8 cellular contexts compared by ENCODE assay signal in the genomic region with DNA sequence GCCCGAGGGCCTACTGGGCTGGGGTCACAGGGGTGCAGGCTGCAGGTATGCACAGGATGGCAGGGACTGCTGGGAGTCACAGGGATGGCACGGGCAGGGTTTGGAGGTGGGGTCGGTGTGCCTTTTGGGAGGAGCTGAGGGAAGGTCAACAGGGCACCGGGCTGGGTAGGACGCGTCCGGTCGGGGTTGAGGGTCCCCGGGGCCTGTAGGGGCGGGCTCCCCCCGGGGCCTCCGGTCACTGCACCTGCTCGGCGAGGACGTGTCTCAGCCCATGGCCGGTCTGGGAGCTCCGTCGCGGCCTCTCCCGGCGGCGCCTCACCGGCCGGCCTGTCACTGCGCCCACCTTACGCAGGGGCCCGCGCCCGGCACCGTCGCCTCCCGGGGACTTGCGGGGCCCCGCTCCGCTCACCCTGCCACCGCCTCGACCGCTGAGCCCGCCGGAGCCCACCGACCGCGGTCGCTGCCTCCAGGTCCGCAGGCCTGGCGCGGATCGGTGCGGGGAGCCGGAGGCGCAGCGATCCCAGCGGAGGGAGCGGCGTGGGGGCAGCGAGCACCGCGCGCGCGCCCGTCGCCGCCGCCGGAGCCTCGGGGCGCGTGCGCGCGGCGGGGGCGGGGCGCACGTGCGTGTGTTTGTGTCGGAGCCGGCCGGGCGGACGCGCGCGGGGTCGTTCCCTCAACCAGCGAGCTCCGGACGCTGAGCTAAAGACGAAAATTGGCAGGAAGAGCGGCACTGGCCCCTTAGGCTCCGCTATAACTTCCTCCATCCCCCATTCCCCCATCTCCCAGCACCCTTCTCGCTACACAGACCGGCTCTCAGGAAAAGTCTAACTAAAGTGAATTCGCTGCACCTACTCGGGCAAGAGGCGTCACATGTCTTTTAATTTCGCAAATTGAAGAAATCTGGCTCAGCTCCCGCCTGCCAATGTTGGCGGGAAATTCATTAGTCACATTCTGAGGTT. TPM values are rescaled to one million over a fixed set of nuclear protein-coding genes. Genes with fewer than 3 reads are reported as not detected.
A peak's percentile ranks its signal among the peaks of the same experiment; 100 is the strongest.
DNase-seq lines count a peak whose midpoint lies in the region; ATAC-seq, FAIRE-seq and TF ChIP-seq lines count a peak whose summit lies in the region.

A gene with protein sequence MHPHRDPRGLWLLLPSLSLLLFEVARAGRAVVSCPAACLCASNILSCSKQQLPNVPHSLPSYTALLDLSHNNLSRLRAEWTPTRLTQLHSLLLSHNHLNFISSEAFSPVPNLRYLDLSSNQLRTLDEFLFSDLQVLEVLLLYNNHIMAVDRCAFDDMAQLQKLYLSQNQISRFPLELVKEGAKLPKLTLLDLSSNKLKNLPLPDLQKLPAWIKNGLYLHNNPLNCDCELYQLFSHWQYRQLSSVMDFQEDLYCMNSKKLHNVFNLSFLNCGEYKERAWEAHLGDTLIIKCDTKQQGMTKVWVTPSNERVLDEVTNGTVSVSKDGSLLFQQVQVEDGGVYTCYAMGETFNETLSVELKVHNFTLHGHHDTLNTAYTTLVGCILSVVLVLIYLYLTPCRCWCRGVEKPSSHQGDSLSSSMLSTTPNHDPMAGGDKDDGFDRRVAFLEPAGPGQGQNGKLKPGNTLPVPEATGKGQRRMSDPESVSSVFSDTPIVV (minus strand): TSS at position 552 of the 959 bp plus-strand sequence. CDS start 815 bp downstream, outside the sequence.

- H3K36me3 Mint-ChIP-seq in activated naive CD8-positive, alpha-beta T cell treated with anti-CD3 and anti-CD28 coated beads, Interleukin-2, amount 50 U/mL, for 24 hours (ENCODE audit: low read depth), result no peaks in the 10 kb centered on the region

- peaks cover 0 to 19% of the 10 kb centered on the region in 2 donors for H3K4me1 ChIP-seq in right atrium auricular region

- DNase-seq in GM12891 (ENCODE audit: insufficient read length, low spot score) (peak; percentile 79), HL-60 (ENCODE audit: low read depth in 1 of 2, low spot score in 1 of 2) (peak in 1 of 2 experiments; percentile 49), right atrium auricular region (ENCODE audit: low spot score) (no peak), retina (peak; percentile 68), cerebellar cortex (ENCODE audit: low spot score) (no peak)
- DNase-seq in activated naive CD8-positive, alpha-beta T cell treated with anti-CD3 and anti-CD28 coated beads, Interleukin-2, amount 50 U/mL, for 24 hours, result peak; percentile 68

- H3K4me1 Mint-ChIP-seq in activated naive CD8-positive, alpha-beta T cell treated with anti-CD3 and anti-CD28 coated beads, Interleukin-2, amount 50 U/mL, for 24 hours, result peaks cover 41% of the 10 kb centered on the region

- H3K4me3 ChIP-seq in HL-60 (replicated peaks; ENCODE audit: insufficient read depth, low read length), result peak within 1 kb of the TSS; percentile 53
- H3K4me3 ChIP-seq in right atrium auricular region, result peak within 1 kb of the TSS; percentile 69 to 77

- H3K27me3 ChIP-seq in HL-60 (ENCODE audit: insufficient read depth, poor library complexity, severe bottlenecking) (no peaks in the 10 kb centered on the region), right atrium auricular region (no peaks in the 10 kb centered on the region)

- no peaks in the 10 kb centered on the region for H3K36me3 ChIP-seq in right atrium auricular region

- H3K9me3 ChIP-seq in right atrium auricular region, result no peaks in the 10 kb centered on the region

- H3K27me3 Mint-ChIP-seq in activated naive CD8-positive, alpha-beta T cell treated with anti-CD3 and anti-CD28 coated beads, Interleukin-2, amount 50 U/mL, for 24 hours, result no peaks in the 10 kb centered on the region

- peak; percentile 69 for FAIRE-seq in GM12891 (lab: Jason Lieb, UNC)

- H3K9me3 Mint-ChIP-seq in activated naive CD8-positive, alpha-beta T cell treated with anti-CD3 and anti-CD28 coated beads, Interleukin-2, amount 50 U/mL, for 24 hours, result no peaks in the 10 kb centered on the region

- TF ChIP-seq POLR2A in GM12891 (IDR thresholded peaks at IDR 0.05; ENCODE audit: low read depth, low read length), result no peak

- H3K4me3 Mint-ChIP-seq in activated naive CD8-positive, alpha-beta T cell treated with anti-CD3 and anti-CD28 coated beads, Interleukin-2, amount 50 U/mL, for 24 hours, result peak within 1 kb of the TSS; percentile 86

- H3K27ac ChIP-seq in HL-60 (replicated peaks) (no peak within 1 kb of the TSS), right atrium auricular region (peak within 1 kb of the TSS; percentile 57 to 65)

- peak; percentile 66 for ATAC-seq in SK-N-SH treated with all-trans-retinoic acid at 6 μM for 48 hours
- ATAC-seq in activated naive CD8-positive, alpha-beta T cell treated with anti-CD3 and anti-CD28 coated beads, Interleukin-2, amount 50 U/mL, for 24 hours, result peak; percentile 41
- no peak for ATAC-seq in HG02840 (IDR thresholded peaks at IDR 0.05; ENCODE audit: low FRiP score, unreplicated experiment)

- no peak for TF ChIP-seq CTCF in HL-60 (IDR thresholded peaks at IDR 0.05; ENCODE audit: insufficient read depth, low read length)
- no peak for TF ChIP-seq CTCF in right atrium auricular region (IDR thresholded peaks at IDR 0.05)

- peak within 1 kb of the TSS; percentile 83 for H3K27ac Mint-ChIP-seq in activated naive CD8-positive, alpha-beta T cell treated with anti-CD3 and anti-CD28 coated beads, Interleukin-2, amount 50 U/mL, for 24 hours

TF ChIP-seq in GM12891, 5 proteins besides CTCF, POLR2A, EP300 and RAD21:
- TF ChIP-seq PAX5 (IDR thresholded peaks at IDR 0.05; ENCODE audit: insufficient read depth, low read length, severe bottlenecking), result no peak
- no peak for TF ChIP-seq TAF1 (IDR thresholded peaks at IDR 0.05; ENCODE audit: low read depth, low read length)
- no peak for TF ChIP-seq SPI1 (IDR thresholded peaks at IDR 0.05; ENCODE audit: low read depth, low read length)

TF ChIP-seq in SK-N-SH treated with all-trans-retinoic acid at 6 μM for 48 hours, 23 proteins besides CTCF, POLR2A, EP300 and RAD21:
- TF ChIP-seq ZC3H10 (CRISPR knock-in tag; IDR thresholded peaks at IDR 0.05) (no peak), CSDC2 (CRISPR knock-in tag; IDR thresholded peaks at IDR 0.05) (no peak), ISL1 (CRISPR knock-in tag; IDR thresholded peaks at IDR 0.05) (no peak), ESRRG (CRISPR knock-in tag; IDR thresholded peaks at IDR 0.05) (no peak), TOX (CRISPR knock-in tag; IDR thresholded peaks at IDR 0.05; ENCODE audit: borderline replicate concordance) (no peak), RARB (CRISPR knock-in tag; IDR thresholded peaks at IDR 0.05) (no peak), ZFP3 (CRISPR knock-in tag; IDR thresholded peaks at IDR 0.05) (no peak), BACH2 (CRISPR knock-in tag; IDR thresholded peaks at IDR 0.05; ENCODE audit: borderline replicate concordance) (no peak), ZNF8 (CRISPR knock-in tag; IDR thresholded peaks at IDR 0.05) (no peak)
- TF ChIP-seq, protein P1, sequence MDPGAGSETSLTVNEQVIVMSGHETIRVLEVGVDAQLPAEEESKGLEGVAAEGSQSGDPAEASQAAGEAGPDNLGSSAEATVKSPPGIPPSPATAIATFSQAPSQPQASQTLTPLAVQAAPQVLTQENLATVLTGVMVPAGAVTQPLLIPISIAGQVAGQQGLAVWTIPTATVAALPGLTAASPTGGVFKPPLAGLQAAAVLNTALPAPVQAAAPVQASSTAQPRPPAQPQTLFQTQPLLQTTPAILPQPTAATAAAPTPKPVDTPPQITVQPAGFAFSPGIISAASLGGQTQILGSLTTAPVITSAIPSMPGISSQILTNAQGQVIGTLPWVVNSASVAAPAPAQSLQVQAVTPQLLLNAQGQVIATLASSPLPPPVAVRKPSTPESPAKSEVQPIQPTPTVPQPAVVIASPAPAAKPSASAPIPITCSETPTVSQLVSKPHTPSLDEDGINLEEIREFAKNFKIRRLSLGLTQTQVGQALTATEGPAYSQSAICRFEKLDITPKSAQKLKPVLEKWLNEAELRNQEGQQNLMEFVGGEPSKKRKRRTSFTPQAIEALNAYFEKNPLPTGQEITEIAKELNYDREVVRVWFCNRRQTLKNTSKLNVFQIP (CRISPR knock-in tag; IDR thresholded peaks at IDR 0.05; ENCODE audit: borderline replicate concordance, low read depth), result no peak
- TF ChIP-seq, protein P2, sequence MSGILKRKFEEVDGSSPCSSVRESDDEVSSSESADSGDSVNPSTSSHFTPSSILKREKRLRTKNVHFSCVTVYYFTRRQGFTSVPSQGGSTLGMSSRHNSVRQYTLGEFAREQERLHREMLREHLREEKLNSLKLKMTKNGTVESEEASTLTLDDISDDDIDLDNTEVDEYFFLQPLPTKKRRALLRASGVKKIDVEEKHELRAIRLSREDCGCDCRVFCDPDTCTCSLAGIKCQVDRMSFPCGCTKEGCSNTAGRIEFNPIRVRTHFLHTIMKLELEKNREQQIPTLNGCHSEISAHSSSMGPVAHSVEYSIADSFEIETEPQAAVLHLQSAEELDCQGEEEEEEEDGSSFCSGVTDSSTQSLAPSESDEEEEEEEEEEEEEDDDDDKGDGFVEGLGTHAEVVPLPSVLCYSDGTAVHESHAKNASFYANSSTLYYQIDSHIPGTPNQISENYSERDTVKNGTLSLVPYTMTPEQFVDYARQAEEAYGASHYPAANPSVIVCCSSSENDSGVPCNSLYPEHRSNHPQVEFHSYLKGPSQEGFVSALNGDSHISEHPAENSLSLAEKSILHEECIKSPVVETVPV (CRISPR knock-in tag; IDR thresholded peaks at IDR 0.05), result no peak
TF ChIP-seq in SK-N-SH treated with all-trans-retinoic acid at 6 μM for 48 hours: peak in this region for 0.

RNA-seq across cellular contexts. Expression of the gene that starts here (rescaled TPM):
- polyA plus RNA-seq in GM12891 (2012; ENCODE audit: low read depth, missing spikeins), result 0.28 TPM
- 10 to 100 TPM; 11.0 to 15.1 TPM for total RNA-seq in right atrium auricular region

Comparison
In these comparisons a context has a peak if more than half of its experiments do, and no peak if none do; other contexts are left out.
1. DNase-seq: peak in GM12891 (single experiment), activated naive CD8-positive, alpha-beta T cell treated with anti-CD3 and anti-CD28 coated beads, Interleukin-2, amount 50 U/mL, for 24 hours (single experiment) and retina (single experiment); none in right atrium auricular region (single experiment) and cerebellar cortex (single experiment).